13 cellular contexts compared by ENCODE assay signal in the genomic region with DNA sequence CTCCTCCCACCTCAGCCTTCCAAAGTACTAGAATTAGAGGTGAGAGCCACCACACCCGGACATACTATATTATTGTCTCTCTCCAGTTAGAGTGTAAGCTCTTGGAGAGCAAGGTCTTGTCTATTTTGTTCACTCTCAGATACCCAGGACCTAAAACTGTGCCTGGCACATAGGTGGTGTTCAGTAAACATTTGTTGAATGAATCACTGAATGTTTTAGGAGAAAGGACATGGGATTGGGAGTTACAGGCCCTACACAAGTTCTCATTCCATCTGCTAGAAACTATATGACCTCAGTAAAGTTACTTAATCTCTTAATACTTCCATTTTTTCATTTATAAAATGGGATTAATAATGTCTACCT. TPM values are rescaled to one million over a fixed set of nuclear protein-coding genes. Genes with fewer than 3 reads are reported as not detected.
A peak's percentile ranks its signal among the peaks of the same experiment; 100 is the strongest.
DNase-seq lines count a peak whose midpoint lies in the region; ATAC-seq and TF ChIP-seq lines count a peak whose summit lies in the region.
"Had no signal": no experiment of that assay in that cellular context is flagged by ENCODE, and none has a peak within 500 bp of the region (broad histone marks: within the 10 kb centered on the region; RNA-seq: fewer than 3 reads in every experiment).

No MANE protein-coding gene starts in this region.

- ATAC-seq in SK-N-SH treated with all-trans-retinoic acid at 6 μM for 48 hours (no peak), HCT116 (no peak), HG03280 (IDR thresholded peaks at IDR 0.05; ENCODE audit: unreplicated experiment) (no peak)
- ATAC-seq in activated naive CD8-positive, alpha-beta T cell treated with anti-CD3 and anti-CD28 coated beads, Interleukin-2, amount 10 ng/mL, durations not matched to agents 7 days and 5 days (ENCODE audit: low read depth), result no peak
- ATAC-seq: left lobe of liver had no signal

- no peak for TF ChIP-seq EP300 in SK-N-SH (IDR thresholded peaks at IDR 0.05; ENCODE audit: borderline replicate concordance in 1 of 2, low read depth in 1 of 2, low read length in 1 of 2)

- peaks cover 4 to 7% of the 10 kb centered on the region in 2 experiments; a peak in 3 of 4 replicates for H3K4me1 ChIP-seq in SK-N-SH (ENCODE audit: control insufficient read depth in 1 of 2, insufficient read depth in 2 of 2, low read depth in 1 of 2, low read length in 1 of 2)
- peaks cover 5 to 18% of the 10 kb centered on the region in 2 experiments; a peak in 3 of 4 replicates for H3K4me1 ChIP-seq in HCT116 (ENCODE audit: control insufficient read depth in 1 of 2, insufficient read depth in 2 of 2, low read length in 2 of 2)
- H3K4me1 ChIP-seq in effector memory CD4-positive, alpha-beta T cell (ENCODE audit: control insufficient read depth, insufficient read depth, low read length, poor library complexity, severe bottlenecking), result peaks cover 12% of the 10 kb centered on the region

- H3K27ac ChIP-seq in SK-N-SH (ENCODE audit: low read depth in 2 of 2, low read length in 1 of 2), result no peak overlapping the region
- no peak overlapping the region for H3K27ac ChIP-seq in HCT116 (ENCODE audit: low read depth, low read length)
- no peak overlapping the region for H3K27ac ChIP-seq in effector memory CD4-positive, alpha-beta T cell (ENCODE audit: insufficient read depth, low read length, poor library complexity, severe bottlenecking)

- H2AFZ ChIP-seq in SK-N-SH (ENCODE audit: low read depth), result 0 out of 2 replicates have a peak overlapping the region, but pooled peaks have one; percentile 0
- H2AFZ ChIP-seq in HCT116 (ENCODE audit: low read depth, low read length, poor library complexity, severe bottlenecking), result no peak overlapping the region

- peaks cover 30% of the 10 kb centered on the region for H3K4me1 Mint-ChIP-seq in activated naive CD8-positive, alpha-beta T cell treated with anti-CD3 and anti-CD28 coated beads, Interleukin-2, amount 10 ng/mL, durations not matched to agents 7 days and 5 days
- H3K4me1 Mint-ChIP-seq in nephron, result peaks cover 30% of the 10 kb centered on the region

- RAD21 ChIA-PET in HCT116 (lab: Charles Lee; ENCODE audit: low non-redundant PET in 1 of 2, low total read pairs in 2 of 2, uncharacterized antibody in 2 of 2, unreplicated experiment in 2 of 2), result no interaction called here

- TF ChIP-seq CTCF in SK-N-SH (IDR thresholded peaks at IDR 0.05) (no peak), HCT116 (IDR thresholded peaks at IDR 0.05 in 2 of 3, conservative IDR thresholded peaks at IDR 0.05 in 1 of 3; ENCODE audit: borderline replicate concordance in 1 of 3, insufficient read depth in 1 of 3, low read depth in 2 of 3, low read length in 2 of 3) (no peak), nephron (IDR thresholded peaks at IDR 0.05; ENCODE audit: unreplicated experiment in 3 of 3) (no peak)

- peaks cover 4% of the 10 kb centered on the region for H3F3A ChIP-seq in SK-N-SH (replicated peaks; ENCODE audit: insufficient read depth)

- H3K4me2 ChIP-seq in SK-N-SH (peak overlapping the region; percentile 80; the same call in 1 of the 2 replicates), HCT116 (ENCODE audit: low read length) (0 out of 2 replicates have a peak overlapping the region, but pooled peaks have one; percentile 78)

- POLR2A ChIA-PET in SK-N-SH (lab: Yijun Ruan, JAX) (interaction anchor here (2.6 kb wide), 1 partner anchor 421 kb away, joined by 17 read pairs; a partner anchor contains a TSS), HCT116 (lab: Charles Lee) (no interaction called here)
- POLR2A ChIA-PET in activated naive CD8-positive, alpha-beta T cell treated with anti-CD3 and anti-CD28 coated beads, Interleukin-2, amount 10 ng/mL, durations not matched to agents 7 days and 5 days (lab: Charles Lee), result interaction anchor here (0.6 to 0.9 kb wide), 2 partner anchors 70 to 421 kb away, joined by 3 read pairs; no protein-coding TSS in a partner anchor

- H3K4me3 ChIP-seq in SK-N-SH (ENCODE audit: low read depth in 2 of 2, low read length in 1 of 2) (no peak overlapping the region), HCT116 (replicated peaks in 1 of 2; ENCODE audit: low read depth in 1 of 2, low read length in 2 of 2) (no peak overlapping the region)
- no peak overlapping the region for H3K4me3 ChIP-seq in effector memory CD4-positive, alpha-beta T cell (ENCODE audit: insufficient read depth, low read depth, low read length, poor library complexity, severe bottlenecking)

- TF ChIP-seq RAD21 in SK-N-SH (IDR thresholded peaks at IDR 0.05; ENCODE audit: low read length), result no peak
- no peak for TF ChIP-seq RAD21 in HCT116 (IDR thresholded peaks at IDR 0.05; ENCODE audit: low read depth)

- peaks cover 4% of the 10 kb centered on the region for H3K36me3 Mint-ChIP-seq in activated naive CD8-positive, alpha-beta T cell treated with anti-CD3 and anti-CD28 coated beads, Interleukin-2, amount 10 ng/mL, durations not matched to agents 7 days and 5 days
- H3K36me3 Mint-ChIP-seq in nephron (ENCODE audit: low read depth), result no peaks in the 10 kb centered on the region

- H3K9me3 Mint-ChIP-seq in activated naive CD8-positive, alpha-beta T cell treated with anti-CD3 and anti-CD28 coated beads, Interleukin-2, amount 10 ng/mL, durations not matched to agents 7 days and 5 days, result no peaks in the 10 kb centered on the region
- H3K9me3 Mint-ChIP-seq in nephron, result no peaks in the 10 kb centered on the region

- H3K9me2 ChIP-seq in SK-N-SH (no peaks in the 10 kb centered on the region), HCT116 (ENCODE audit: insufficient read depth) (no peaks in the 10 kb centered on the region)

- intact Hi-C loops in HCT116 (cut with micrococcal nuclease), result no loop called here

- H3K27me3 ChIP-seq in SK-N-SH (ENCODE audit: insufficient read depth) (no peaks in the 10 kb centered on the region), HCT116 (ENCODE audit: insufficient read depth, low read length) (no peaks in the 10 kb centered on the region)
- no peaks in the 10 kb centered on the region for H3K27me3 ChIP-seq in effector memory CD4-positive, alpha-beta T cell (replicated peaks; ENCODE audit: control insufficient read depth, insufficient read depth, low read length, poor library complexity, severe bottlenecking)
- H3K27me3 ChIP-seq: testis had no signal

- CTCF ChIA-PET in SK-N-SH (lab: Yijun Ruan, JAX), result interaction anchor here (2.3 kb wide), 1 partner anchor 414 kb away, joined by 5 read pairs; no protein-coding TSS in a partner anchor
- CTCF ChIA-PET in HCT116 (lab: Charles Lee), result no interaction called here

- 88% methylated on average over 1 of the region's 1 CpG for WGBS in SK-N-SH (ENCODE audit: low lambda C conversion rate)

- peaks cover 15% of the 10 kb centered on the region for H3K27me3 Mint-ChIP-seq in activated naive CD8-positive, alpha-beta T cell treated with anti-CD3 and anti-CD28 coated beads, Interleukin-2, amount 10 ng/mL, durations not matched to agents 7 days and 5 days
- H3K27me3 Mint-ChIP-seq in nephron (ENCODE audit: low read depth), result peaks cover 4% of the 10 kb centered on the region

- H3K79me2 ChIP-seq in SK-N-SH (ENCODE audit: insufficient read depth), result peaks cover 35% of the 10 kb centered on the region
- peaks cover 34% of the 10 kb centered on the region for H3K79me2 ChIP-seq in HCT116 (ENCODE audit: insufficient read depth, low read length)

- no peaks in the 10 kb centered on the region for H4K20me1 ChIP-seq in SK-N-SH (ENCODE audit: insufficient read depth)
- no peaks in the 10 kb centered on the region for H4K20me1 ChIP-seq in HCT116 (ENCODE audit: insufficient read depth)

- H3K9ac ChIP-seq in SK-N-SH, result no peak overlapping the region
- no peak overlapping the region for H3K9ac ChIP-seq in HCT116 (ENCODE audit: low read length)

- H3K36me3 ChIP-seq in SK-N-SH (replicated peaks in 1 of 2; ENCODE audit: control insufficient read depth in 1 of 2, insufficient read depth in 2 of 2, low read length in 1 of 2) (no peaks in the 10 kb centered on the region), HCT116 (ENCODE audit: control insufficient read depth in 1 of 2, insufficient read depth in 2 of 2, low read length in 2 of 2) (peaks cover 0 to 6% of the 10 kb centered on the region in 2 experiments; a peak in 1 of 4 replicates)
- no peaks in the 10 kb centered on the region for H3K36me3 ChIP-seq in effector memory CD4-positive, alpha-beta T cell (ENCODE audit: control insufficient read depth, insufficient read depth, low read length)
- H3K36me3 ChIP-seq: neutrophil had no signal

- no TSS peak for BruUV-seq in HCT116 (replicated peaks; lab: Mats Ljungman, UMichigan)

- H3K9me3 ChIP-seq in SK-N-SH (no peaks in the 10 kb centered on the region), HCT116 (ENCODE audit: control insufficient read depth in 1 of 2, insufficient read depth in 1 of 2, low read depth in 1 of 2, low read length in 2 of 2) (no peaks in the 10 kb centered on the region)
- no peaks in the 10 kb centered on the region for H3K9me3 ChIP-seq in effector memory CD4-positive, alpha-beta T cell (ENCODE audit: control insufficient read depth, low read length)
- H3K9me3 ChIP-seq: neutrophil, testis had no signal

- no peak for TF ChIP-seq POLR2A in HCT116 (IDR thresholded peaks at IDR 0.05; ENCODE audit: borderline replicate concordance, extremely low read depth, insufficient read depth, insufficient read length)

- DNase-seq in SK-N-SH (no peak), HCT116 (ENCODE audit: low read depth, low spot score) (no peak)
- no peak for DNase-seq in activated naive CD8-positive, alpha-beta T cell treated with anti-CD3 and anti-CD28 coated beads, Interleukin-2, amount 10 ng/mL, durations not matched to agents 7 days and 5 days
- no peak for DNase-seq in effector memory CD4-positive, alpha-beta T cell
- no peak for DNase-seq in stimulated activated CD4-positive, alpha-beta T cell treated with anti-CD3 and anti-CD28 coated beads, Interleukin-4, amount 100 ng/mL, for 1 hour
- DNase-seq: hippocampal formation, NCI-H1436, testis had no signal

- peak overlapping the region; percentile 99 for H3K4me3 Mint-ChIP-seq in activated naive CD8-positive, alpha-beta T cell treated with anti-CD3 and anti-CD28 coated beads, Interleukin-2, amount 10 ng/mL, durations not matched to agents 7 days and 5 days
- H3K4me3 Mint-ChIP-seq in nephron, result peak overlapping the region; percentile 97 to 99 (median 98)

- peak overlapping the region; percentile 99 for H3K27ac Mint-ChIP-seq in activated naive CD8-positive, alpha-beta T cell treated with anti-CD3 and anti-CD28 coated beads, Interleukin-2, amount 10 ng/mL, durations not matched to agents 7 days and 5 days
- H3K27ac Mint-ChIP-seq in nephron, result peak overlapping the region; percentile 94 to 96 (median 95)

RNA-seq across cellular contexts. Expression of a gene that starts 1.5 kb away (rescaled TPM):
- 7.3 and 13.2 TPM in 2 replicates for polyA plus RNA-seq in SK-N-SH (2012; rRNA removed)
- 7.0 and 9.6 TPM in 2 replicates for polyA plus RNA-seq in SK-N-SH (2012; cell fraction: cytosol; rRNA removed)
- 18.4 and 37.0 TPM in 2 replicates for polyA plus RNA-seq in SK-N-SH (2012; cell fraction: nucleus; rRNA removed)
- 24.7 TPM for total RNA-seq in HCT116 (2021; ENCODE audit: unreplicated experiment)
- polyA plus RNA-seq in HCT116 (2012), result 4.2 and 7.2 TPM in 2 replicates
- 10 to 100 TPM; 36.2 to 36.9 TPM for total RNA-seq in activated naive CD8-positive, alpha-beta T cell treated with anti-CD3 and anti-CD28 coated beads, Interleukin-2, amount 10 ng/mL, durations not matched to agents 7 days and 5 days

RNA-seq across cellular contexts. Expression of a gene that starts 16.2 kb away (rescaled TPM):
- polyA plus RNA-seq in SK-N-SH (2012; rRNA removed), result 2.9 and 3.2 TPM in 2 replicates
- polyA plus RNA-seq in SK-N-SH (2012; cell fraction: cytosol; rRNA removed), result 4.7 and 5.0 TPM in 2 replicates
- polyA plus RNA-seq in SK-N-SH (2012; cell fraction: nucleus; rRNA removed), result 1.4 and 2.3 TPM in 2 replicates
- 38.8 TPM for total RNA-seq in HCT116 (2021; ENCODE audit: unreplicated experiment)
- polyA plus RNA-seq in HCT116 (2012), result 15.7 and 20.5 TPM in 2 replicates
- total RNA-seq in activated naive CD8-positive, alpha-beta T cell treated with anti-CD3 and anti-CD28 coated beads, Interleukin-2, amount 10 ng/mL, durations not matched to agents 7 days and 5 days, result 1 to 10 TPM; 2.6 to 3.1 TPM
